ENCODE assay signal across 1 cellular context in genomic region chr10:21292763-21293517, GRCh38.
TF ChIP-seq lines count a peak whose summit lies in the region.

No MANE protein-coding gene starts in this region.

TF ChIP-seq in A549, 52 proteins besides CTCF, POLR2A, EP300 and RAD21 (continued from another document):
- TF ChIP-seq E2F6 (IDR thresholded peaks at IDR 0.05; ENCODE audit: borderline replicate concordance, low read depth): no peak
- no peak for TF ChIP-seq NPAS2 (CRISPR knock-in tag; IDR thresholded peaks at IDR 0.05; ENCODE audit: borderline replicate concordance)
- TF ChIP-seq EHMT2 (IDR thresholded peaks at IDR 0.05; ENCODE audit: low read depth): no peak
- TF ChIP-seq PHF8 (IDR thresholded peaks at IDR 0.05; ENCODE audit: borderline replicate concordance, low read depth): no peak
- TF ChIP-seq ESRRA (IDR thresholded peaks at IDR 0.05; ENCODE audit: borderline replicate concordance, low read length): no peak
- TF ChIP-seq BCL3 (IDR thresholded peaks at IDR 0.05): peak; percentile 93; the same call in 2 of the 3 replicates
- TF ChIP-seq ELK1 (IDR thresholded peaks at IDR 0.05; ENCODE audit: low read depth, low read length): no peak
- no peak for TF ChIP-seq SREBF2 (IDR thresholded peaks at IDR 0.05)
- TF ChIP-seq POLR2AphosphoS2 (conservative IDR thresholded peaks at IDR 0.05; ENCODE audit: low read length): no peak
- TF ChIP-seq EHF (CRISPR knock-in tag; IDR thresholded peaks at IDR 0.05): no peak
- TF ChIP-seq HDAC2 (IDR thresholded peaks at IDR 0.05): no peak
- TF ChIP-seq BHLHE40 (IDR thresholded peaks at IDR 0.05; ENCODE audit: low read depth, low read length): 0 out of 2 replicates have a peak, but pooled peaks have one; percentile 26
- TF ChIP-seq RCOR1 (IDR thresholded peaks at IDR 0.05; ENCODE audit: low read depth, low read length): no peak
- TF ChIP-seq JUNB (IDR thresholded peaks at IDR 0.05): peak; percentile 91
- 0 out of 2 replicates have a peak, but pooled peaks have one; percentile 17 for TF ChIP-seq TFCP2L1 (CRISPR knock-in tag; IDR thresholded peaks at IDR 0.05)
- TF ChIP-seq RFX5 (IDR thresholded peaks at IDR 0.05): no peak
- peak; percentile 53; the same call in 2 of the 3 replicates for TF ChIP-seq SMC3 (IDR thresholded peaks at IDR 0.05)
- peak; percentile 37; the same call in 1 of the 2 replicates for TF ChIP-seq HOXA7 (CRISPR knock-in tag; IDR thresholded peaks at IDR 0.05)
- no peak for TF ChIP-seq TP53 (CRISPR knock-in tag; IDR thresholded peaks at IDR 0.05)
- no peak for TF ChIP-seq HEYL (CRISPR knock-in tag; IDR thresholded peaks at IDR 0.05)
- TF ChIP-seq HES2 (IDR thresholded peaks at IDR 0.05): no peak
- no peak for TF ChIP-seq RARB (CRISPR knock-in tag; IDR thresholded peaks at IDR 0.05)
- no peak for TF ChIP-seq ZNF302 (CRISPR knock-in tag; IDR thresholded peaks at IDR 0.05)
- no peak for TF ChIP-seq ZFP36 (IDR thresholded peaks at IDR 0.05; ENCODE audit: borderline replicate concordance, partially characterized antibody)
- peak; percentile 83 to 98 for TF ChIP-seq JUN (IDR thresholded peaks at IDR 0.05)
- peak; percentile 63; the same call in 1 of the 2 replicates for TF ChIP-seq MYC (IDR thresholded peaks at IDR 0.05; ENCODE audit: borderline replicate concordance, low read length)
